ENCODE assay signal across 10 cellular contexts in the genomic region with DNA sequence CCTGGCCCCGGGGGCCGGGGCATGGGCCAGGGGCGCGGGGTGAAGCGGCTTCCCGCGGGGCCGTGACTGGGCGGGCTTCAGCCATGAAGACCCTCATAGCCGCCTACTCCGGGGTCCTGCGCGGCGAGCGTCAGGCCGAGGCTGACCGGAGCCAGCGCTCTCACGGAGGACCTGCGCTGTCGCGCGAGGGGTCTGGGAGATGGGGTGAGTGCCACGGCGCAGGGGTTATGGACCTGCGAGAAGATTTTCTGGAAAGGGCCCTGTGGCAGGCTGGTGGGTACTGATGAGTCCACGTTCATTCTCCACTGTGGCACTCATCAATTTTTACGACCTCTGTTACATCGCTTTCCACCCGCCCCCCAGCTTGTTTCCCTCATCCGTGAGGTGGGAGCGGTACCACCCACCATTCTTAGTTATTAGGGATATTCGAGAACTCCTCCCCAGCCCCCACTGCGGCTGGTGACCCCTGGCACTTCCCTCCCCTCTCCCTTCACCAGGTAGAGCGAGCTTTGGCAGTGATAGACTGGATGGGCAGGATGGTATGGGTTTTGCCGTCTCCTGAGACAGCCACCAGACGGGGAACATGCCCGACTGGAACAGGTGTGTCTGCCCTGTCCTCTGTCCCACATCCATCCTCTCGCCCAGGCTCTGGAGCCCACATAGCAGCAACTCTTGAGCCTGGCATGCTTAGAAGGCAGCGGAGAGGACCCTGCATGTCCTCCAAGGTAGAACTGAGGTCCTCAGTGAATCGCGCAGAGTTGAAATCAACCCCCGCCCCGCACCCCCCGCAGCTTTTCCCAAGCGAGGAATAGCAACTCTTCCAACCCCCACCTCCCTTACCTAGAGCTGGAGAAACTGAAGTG. TPM values are rescaled to one million over a fixed set of nuclear protein-coding genes. Genes with fewer than 3 reads are reported as not detected.
DNase-seq lines count a peak whose midpoint lies in the region; ATAC-seq and TF ChIP-seq lines count a peak whose summit lies in the region.
"Had no signal": no experiment of that assay in that cellular context is flagged by ENCODE, and none has a peak within 500 bp of the region (broad histone marks: within the 10 kb centered on the region; RNA-seq: fewer than 3 reads in every experiment).

No MANE protein-coding gene starts in this region.

- no peak for DNase-seq in NT2/D1 (ENCODE audit: low read depth, low spot score)
- DNase-seq in esophagus muscularis mucosa (ENCODE audit: extremely low spot score): no peak
- DNase-seq in NCI-H128 (lab: John Stamatoyannopoulos, UW; ENCODE audit: unreplicated experiment): no peak

- H3K27ac ChIP-seq in esophagus muscularis mucosa (replicated peaks in 1 of 4) (peak overlapping the region in 2 of 4 donors; percentile 14 to 50), neutrophil (peak overlapping the region; percentile 99)

- TF ChIP-seq CTCF in esophagus muscularis mucosa (IDR thresholded peaks at IDR 0.05): no peak
- TF ChIP-seq CTCF in neutrophil (IDR thresholded peaks at IDR 0.05): no peak

- no peak for ATAC-seq in activated CD4-positive, CD25-positive, alpha-beta regulatory T cell treated with anti-CD3 and anti-CD28 coated beads, Interleukin-2, amount 50 U/mL, for 24 hours
- ATAC-seq in GM18498 (IDR thresholded peaks at IDR 0.05; ENCODE audit: unreplicated experiment): no peak
- no peak for ATAC-seq in GM18868 (IDR thresholded peaks at IDR 0.05; ENCODE audit: unreplicated experiment)

- no peak for TF ChIP-seq EP300 in esophagus muscularis mucosa (IDR thresholded peaks at IDR 0.05)

- no peaks in the 10 kb centered on the region; the same call in 1 of the 2 replicates for H3K9me3 ChIP-seq in ES-I3 (ENCODE audit: control insufficient read depth, insufficient read depth, low read length)
- peaks cover 8% of the 10 kb centered on the region; the same call in 1 of the 2 replicates for H3K9me3 ChIP-seq in NT2/D1 (ENCODE audit: insufficient read depth, low read length)
- no peaks in the 10 kb centered on the region for H3K9me3 ChIP-seq in esophagus muscularis mucosa
- no peaks in the 10 kb centered on the region for H3K9me3 ChIP-seq in neutrophil

- peaks cover 39% of the 10 kb centered on the region for H3K27me3 ChIP-seq in NT2/D1 (ENCODE audit: insufficient read depth, insufficient read length)
- peaks cover 0 to 25% (median 0%) of the 10 kb centered on the region in 4 donors for H3K27me3 ChIP-seq in esophagus muscularis mucosa
- H3K27me3 ChIP-seq in neutrophil: no peaks in the 10 kb centered on the region

- WGBS in esophagus muscularis mucosa: 35% methylated on average over 28 of the region's 46 CpGs

- H3K4me1 ChIP-seq in ES-I3 (ENCODE audit: insufficient read depth, low read length) (0 out of 2 replicates have a peak, but pooled peaks cover 4% of the 10 kb centered on the region), NT2/D1 (ENCODE audit: insufficient read depth, insufficient read length) (peaks cover 4% of the 10 kb centered on the region), esophagus muscularis mucosa (peaks cover 14 to 26% (median 20%) of the 10 kb centered on the region in 4 donors), neutrophil (ENCODE audit: control insufficient read depth in 1 of 2, insufficient read depth in 1 of 2, low read depth in 1 of 2, low read length in 1 of 2) (peaks cover 55 to 59% of the 10 kb centered on the region in 2 experiments)

- H3K4me3 ChIP-seq in NT2/D1 (ENCODE audit: insufficient read length, low read depth) (peak overlapping the region; percentile 43), esophagus muscularis mucosa (peak overlapping the region; percentile 52 to 67 (median 54)), neutrophil (ENCODE audit: low read depth in 1 of 2, low read length in 1 of 2) (peak overlapping the region; percentile 77 to 95)

- no peaks in the 10 kb centered on the region for H3K36me3 ChIP-seq in ES-I3 (ENCODE audit: insufficient read depth, low read length)
- no peaks in the 10 kb centered on the region for H3K36me3 ChIP-seq in NT2/D1 (ENCODE audit: insufficient read depth, insufficient read length, low read length)
- H3K36me3 ChIP-seq in esophagus muscularis mucosa: no peaks in the 10 kb centered on the region
- H3K36me3 ChIP-seq in neutrophil: no peaks in the 10 kb centered on the region

- intact Hi-C loops in esophagus muscularis mucosa (cut with DNase I): no loop called here

- H3K9ac ChIP-seq in ES-I3 (ENCODE audit: low read depth, low read length) (peak overlapping the region; percentile 55; the same call in 1 of the 2 replicates), NT2/D1 (ENCODE audit: insufficient read length, low read depth) (peak overlapping the region; percentile 82)

- TF ChIP-seq POLR2A in esophagus muscularis mucosa (IDR thresholded peaks at IDR 0.05; ENCODE audit: low read depth): no peak

RNA-seq across cellular contexts. Expression of a gene that starts 0.6 kb away (rescaled TPM):
- 1 to 10 TPM in 3 of 4 donors, under 1 TPM in 1; 0.83 to 6.5 (median 2.0) TPM for total RNA-seq in esophagus muscularis mucosa

RNA-seq across cellular contexts. Expression of a gene that starts 45.9 kb away (rescaled TPM):
- total RNA-seq in esophagus muscularis mucosa: 10 to 100 TPM; 30.6 to 37.4 (median 34.7) TPM

RNA-seq across cellular contexts. Expression of a gene that starts 51.5 kb away (rescaled TPM):
- not detected for total RNA-seq in esophagus muscularis mucosa
- total RNA-seq: NCI-H460, pulmonary artery endothelial cell had no signal
